In the genomic region with DNA sequence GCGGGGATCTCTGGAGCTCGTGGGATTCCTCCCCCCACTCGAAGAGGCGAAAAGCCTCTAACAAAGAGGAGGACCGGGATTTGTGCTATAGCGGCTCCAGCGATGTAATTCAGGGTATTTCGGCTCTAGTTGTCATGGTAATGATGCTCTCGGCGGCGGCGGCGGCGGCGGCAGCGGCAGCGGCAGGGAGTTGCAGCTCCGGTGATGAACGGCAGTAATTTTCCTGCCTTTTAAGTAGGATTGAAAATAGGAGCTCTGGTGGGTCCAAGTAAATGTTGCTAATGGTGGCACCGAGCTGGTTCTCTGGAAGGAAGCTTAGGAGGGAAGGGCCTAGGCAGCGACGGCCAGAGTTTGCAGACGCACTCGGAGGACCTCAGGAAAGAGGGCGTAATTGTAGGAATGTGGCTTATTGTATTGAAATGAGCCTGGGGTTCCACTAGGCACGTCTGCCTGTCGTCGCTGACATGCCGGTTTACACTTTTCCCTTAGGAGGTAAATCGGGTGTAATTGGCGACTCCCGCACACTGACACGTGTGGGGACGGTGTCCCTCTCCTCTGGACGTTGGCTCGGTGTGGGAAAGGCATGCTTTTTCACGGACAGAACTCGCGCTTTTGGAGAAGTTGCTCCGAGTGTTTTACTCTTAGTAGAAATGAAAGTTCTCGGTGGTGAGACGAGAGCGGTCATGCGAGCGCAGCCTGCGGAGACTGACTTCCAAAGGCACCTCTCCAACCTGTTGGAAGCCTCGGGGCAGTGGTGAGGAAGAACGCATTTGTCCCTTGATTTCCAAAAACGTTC, we compare ENCODE assay signal across 8 cellular contexts. TPM values are rescaled to one million over a fixed set of nuclear protein-coding genes. Genes with fewer than 3 reads are reported as not detected.
DNase-seq lines count a peak whose midpoint lies in the region; ATAC-seq and TF ChIP-seq lines count a peak whose summit lies in the region.
"Had no signal": no experiment of that assay in that cellular context is flagged by ENCODE, and none has a peak within 500 bp of the region (broad histone marks: within the 10 kb centered on the region; RNA-seq: fewer than 3 reads in every experiment).

No MANE protein-coding gene starts in this region.

- peaks cover 12% of the 10 kb centered on the region for H3K4me1 ChIP-seq in mesodermal cell (ENCODE audit: control insufficient read depth, insufficient read depth, low read length, poor library complexity, severe bottlenecking)

- peak overlapping the region; percentile 96 to 98 for H3K27ac Mint-ChIP-seq in stimulated activated naive CD8-positive, alpha-beta T cell treated with anti-CD3 and anti-CD28 coated beads, Interleukin-15, amount 100 ng/mL, for 72 hours

- DNase-seq in NCI-H1105 treated with DMSO at 0.1 percent for 48 hours (lab: John Stamatoyannopoulos, UW), result peak; percentile 46
- DNase-seq in activated CD4-positive, alpha-beta T cell treated with anti-CD3 and anti-CD28 coated beads, Interleukin-2, amount 50 U/mL, for 1 hour, result peak; percentile 56
- peak; percentile 44 for DNase-seq in effector CD4-positive, alpha-beta T cell
- DNase-seq in stimulated activated naive CD8-positive, alpha-beta T cell treated with anti-CD3 and anti-CD28 coated beads, Interleukin-15, amount 100 ng/mL, for 72 hours, result peak; percentile 58 to 66

- no peaks in the 10 kb centered on the region for H3K9me3 Mint-ChIP-seq in stimulated activated naive CD8-positive, alpha-beta T cell treated with anti-CD3 and anti-CD28 coated beads, Interleukin-15, amount 100 ng/mL, for 72 hours

- H3K36me3 ChIP-seq in mesodermal cell (ENCODE audit: control insufficient read depth, insufficient read depth, low read length), result no peaks in the 10 kb centered on the region

- peak; percentile 13 for TF ChIP-seq CTCF in GM12873 (IDR thresholded peaks at IDR 0.05; ENCODE audit: insufficient read depth, low read depth, low read length, missing control alignments)

- H3K27me3 Mint-ChIP-seq in stimulated activated naive CD8-positive, alpha-beta T cell treated with anti-CD3 and anti-CD28 coated beads, Interleukin-15, amount 100 ng/mL, for 72 hours, result no peaks in the 10 kb centered on the region

- no peaks in the 10 kb centered on the region for H3K9me3 ChIP-seq in mesodermal cell (ENCODE audit: control insufficient read depth, low read length)

- H3K27ac ChIP-seq in mesodermal cell (ENCODE audit: low read depth, low read length, severe bottlenecking), result no peak overlapping the region
- H3K27ac ChIP-seq: epithelial cell of prostate had no signal

- H3K4me1 Mint-ChIP-seq in stimulated activated naive CD8-positive, alpha-beta T cell treated with anti-CD3 and anti-CD28 coated beads, Interleukin-15, amount 100 ng/mL, for 72 hours, result peaks cover 66% of the 10 kb centered on the region

- H3K4me3 Mint-ChIP-seq in stimulated activated naive CD8-positive, alpha-beta T cell treated with anti-CD3 and anti-CD28 coated beads, Interleukin-15, amount 100 ng/mL, for 72 hours, result peak overlapping the region; percentile 97 to 100

- 1 to 2% methylated on average over 36 to 45 of the region's 49 CpGs for WGBS in mesodermal cell (ENCODE audit: insufficient coverage in 2 of 2), 2 experiments

- H3K4me3 ChIP-seq in mesodermal cell (ENCODE audit: extremely low read depth, insufficient read depth, low read length, poor library complexity, severe bottlenecking), result peak overlapping the region; percentile 71

- ATAC-seq in stimulated activated naive CD8-positive, alpha-beta T cell treated with anti-CD3 and anti-CD28 coated beads, Interleukin-15, amount 100 ng/mL, for 72 hours, result no peak
- no peak for ATAC-seq in GM18909 (IDR thresholded peaks at IDR 0.05; ENCODE audit: poor library complexity, unreplicated experiment)

RNA-seq across cellular contexts. Expression of a gene that starts 1.1 kb away (rescaled TPM):
- 0.96 TPM for polyA plus RNA-seq in mesodermal cell (2013, experiment 1 of 2)
- 0.81 TPM for polyA plus RNA-seq in mesodermal cell (2013, experiment 2 of 2)
